In the genomic region with DNA sequence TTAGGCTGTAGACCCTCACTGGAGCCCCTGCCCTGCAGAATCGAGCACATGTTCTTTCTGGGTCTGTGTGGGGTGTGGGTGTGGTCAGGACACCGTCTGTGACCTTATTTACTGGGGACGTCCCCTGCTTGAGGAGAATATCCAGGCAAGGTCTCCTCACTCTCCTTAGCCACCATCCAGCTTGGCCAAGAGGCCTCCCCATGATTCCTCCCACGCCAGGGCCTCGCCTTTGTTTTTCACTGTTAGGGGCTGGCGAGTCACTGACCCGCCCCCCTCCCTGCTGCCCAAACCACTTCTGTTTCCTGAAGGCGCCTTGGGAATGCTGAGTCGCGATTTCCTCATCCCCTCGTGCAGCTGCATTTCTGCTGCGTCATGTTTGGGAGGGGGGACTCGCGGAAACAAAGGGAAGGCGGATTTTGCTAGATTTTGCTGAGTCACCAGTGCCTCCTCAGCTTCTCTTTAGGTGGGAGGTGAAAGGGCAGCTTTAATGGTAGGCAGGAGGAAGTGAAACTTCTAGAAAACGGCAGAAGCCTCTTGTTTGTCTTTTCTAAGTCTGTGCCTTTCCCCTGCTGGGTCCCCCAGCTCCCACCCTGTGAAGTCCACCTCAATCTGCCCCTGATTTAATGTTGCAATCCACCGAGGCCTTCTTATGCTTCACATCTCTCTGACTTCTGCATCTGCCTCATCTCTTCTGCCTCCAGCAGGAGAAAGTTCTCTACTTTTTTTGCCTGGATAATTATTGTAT, we compare ENCODE assay signal across 8 cellular contexts. TPM values are rescaled to one million over a fixed set of nuclear protein-coding genes. Genes with fewer than 3 reads are reported as not detected.
A peak's percentile ranks its signal among the peaks of the same experiment; 100 is the strongest.
DNase-seq lines count a peak whose midpoint lies in the region; ATAC-seq and TF ChIP-seq lines count a peak whose summit lies in the region.

No MANE protein-coding gene starts in this region.

- H3K27me3 ChIP-seq in HUES64 (ENCODE audit: insufficient read depth, low read length), result 0 out of 2 replicates have a peak, but pooled peaks cover 6% of the 10 kb centered on the region
- H3K27me3 ChIP-seq in iPS-15b (ENCODE audit: control insufficient read depth, insufficient read depth, low read length), result no peaks in the 10 kb centered on the region

- H3K4me1 ChIP-seq in HUES64 (ENCODE audit: insufficient read depth, low read length) (peaks cover 52% of the 10 kb centered on the region), iPS-15b (ENCODE audit: control insufficient read depth, insufficient read depth, low read length) (peaks cover 28% of the 10 kb centered on the region)

- TF ChIP-seq CTCF in retinal pigment epithelial cell (conservative IDR thresholded peaks at IDR 0.05; ENCODE audit: low read depth, low read length), result no peak

- in situ Hi-C loops in T47D (cut with HindIII; ENCODE audit: low pct_unique_long_range_greater_than_20kb, low sequenced_read_pairs), result no loop called here

- DNase-seq in DMS79 (lab: John Stamatoyannopoulos, UW), result peak; percentile 21
- DNase-seq in SHP77 (lab: John Stamatoyannopoulos, UW), result peak; percentile 78 to 92
- DNase-seq in T47D (ENCODE audit: low read depth in 1 of 2, low spot score in 1 of 2), result peak; percentile 41 to 96
- DNase-seq in retinal pigment epithelial cell (ENCODE audit: low read depth), result peak; percentile 94

- H3K27ac ChIP-seq in HUES64 (ENCODE audit: low read depth, low read length), result peak overlapping the region; percentile 95

- peak overlapping the region; percentile 3; the same call in 1 of the 2 replicates for H3K4me3 ChIP-seq in HUES64 (ENCODE audit: low read length)
- H3K4me3 ChIP-seq in iPS-15b (ENCODE audit: low read depth, low read length), result peak overlapping the region; percentile 19
- no peak overlapping the region for H3K4me3 ChIP-seq in retinal pigment epithelial cell (ENCODE audit: low read length)

- 8% methylated on average over 17 of the region's 17 CpGs for WGBS in HUES64

- peak; percentile 57 for ATAC-seq in GM21381 (IDR thresholded peaks at IDR 0.05; ENCODE audit: unreplicated experiment)
- ATAC-seq in HG03439 (IDR thresholded peaks at IDR 0.05; ENCODE audit: unreplicated experiment), result no peak

- no peaks in the 10 kb centered on the region for H3K36me3 ChIP-seq in HUES64 (ENCODE audit: insufficient read depth, low read length)
- no peaks in the 10 kb centered on the region for H3K36me3 ChIP-seq in iPS-15b (ENCODE audit: control insufficient read depth, insufficient read depth, low read length)

- H3K9me3 ChIP-seq in HUES64 (ENCODE audit: insufficient read depth, low read depth, low read length) (no peaks in the 10 kb centered on the region), iPS-15b (ENCODE audit: control insufficient read depth, insufficient read depth, low read length) (no peaks in the 10 kb centered on the region)

- H3K9ac ChIP-seq in HUES64 (ENCODE audit: low read depth, low read length) (peak overlapping the region; percentile 35), iPS-15b (ENCODE audit: low read depth, low read length) (peak overlapping the region; percentile 60)

RNA-seq across cellular contexts. Expression of a gene that starts 4.0 kb away (rescaled TPM):
- 18.9 TPM for polyA plus RNA-seq in HUES64 (2013, experiment 1 of 2)
- polyA plus RNA-seq in HUES64 (2013, experiment 2 of 2), result 15.0 TPM

RNA-seq across cellular contexts. Expression of a gene that starts 23.0 kb away (rescaled TPM):
- 173 TPM for polyA plus RNA-seq in HUES64 (2013, experiment 1 of 2)
- polyA plus RNA-seq in HUES64 (2013, experiment 2 of 2), result 128 TPM

Comparison
In these comparisons a context has a peak if more than half of its experiments do, and no peak if none do; other contexts are left out.
1. DNase-seq: peak in every context shown above with its lines; median percentile 94 in retinal pigment epithelial cell; 85 in SHP77; 68 in T47D; 21 in DMS79.